ENCODE assay signal across 1 cellular context in the genomic region with DNA sequence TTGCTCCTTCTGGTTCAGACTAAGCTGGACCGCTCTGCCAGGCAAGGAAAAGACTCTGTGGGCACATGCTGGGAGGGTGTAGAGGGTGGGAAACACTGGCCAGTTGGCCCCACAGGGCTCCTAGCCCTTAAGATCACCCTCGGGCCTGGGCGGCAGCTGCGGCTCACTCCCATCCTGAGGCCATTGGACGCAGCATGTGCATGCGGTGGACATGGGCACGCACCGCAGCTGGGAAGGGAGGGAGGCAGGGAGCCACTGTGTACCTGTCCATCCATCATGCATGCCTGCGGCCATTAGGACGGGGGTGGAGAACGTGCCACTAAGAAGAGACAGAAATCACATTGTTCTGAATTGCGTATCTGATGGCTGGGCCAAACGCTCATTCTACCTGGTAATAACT.
TF ChIP-seq lines count a peak whose summit lies in the region.

No MANE protein-coding gene starts in this region.

TF ChIP-seq in IMR-90, 13 proteins besides CTCF, POLR2A, EP300 and RAD21 (continued from another document):
- no peak for TF ChIP-seq BHLHE40 (IDR thresholded peaks at IDR 0.05; ENCODE audit: low read depth, low read length)
- TF ChIP-seq FOS (IDR thresholded peaks at IDR 0.05; ENCODE audit: low read depth, low read length): no peak
- TF ChIP-seq, protein P1, sequence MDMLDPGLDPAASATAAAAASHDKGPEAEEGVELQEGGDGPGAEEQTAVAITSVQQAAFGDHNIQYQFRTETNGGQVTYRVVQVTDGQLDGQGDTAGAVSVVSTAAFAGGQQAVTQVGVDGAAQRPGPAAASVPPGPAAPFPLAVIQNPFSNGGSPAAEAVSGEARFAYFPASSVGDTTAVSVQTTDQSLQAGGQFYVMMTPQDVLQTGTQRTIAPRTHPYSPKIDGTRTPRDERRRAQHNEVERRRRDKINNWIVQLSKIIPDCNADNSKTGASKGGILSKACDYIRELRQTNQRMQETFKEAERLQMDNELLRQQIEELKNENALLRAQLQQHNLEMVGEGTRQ (IDR thresholded peaks at IDR 0.05; ENCODE audit: low read depth, low read length): no peak
- TF ChIP-seq SMC3 (IDR thresholded peaks at IDR 0.05; ENCODE audit: low read depth, low read length): no peak
- no peak for TF ChIP-seq CHD1 (IDR thresholded peaks at IDR 0.05; ENCODE audit: low read depth, low read length)
- no peak for TF ChIP-seq MAZ (IDR thresholded peaks at IDR 0.05; ENCODE audit: borderline replicate concordance, low read depth, low read length)
- no peak for TF ChIP-seq MAFK (IDR thresholded peaks at IDR 0.05; ENCODE audit: low read depth, low read length)
- no peak for TF ChIP-seq RCOR1 (IDR thresholded peaks at IDR 0.05; ENCODE audit: insufficient replicate concordance, low read length)
